20 cellular contexts compared by ENCODE assay signal in genomic region chr11:104588975-104589374, GRCh38.
DNase-seq lines count a peak whose midpoint lies in the region; ATAC-seq and TF ChIP-seq lines count a peak whose summit lies in the region.
"Had no signal": no experiment of that assay in that cellular context is flagged by ENCODE, and none has a peak within 500 bp of the region (broad histone marks: within the 10 kb centered on the region; RNA-seq: fewer than 3 reads in every experiment).

No MANE protein-coding gene starts in this region.

- H3K4me2 ChIP-seq in smooth muscle cell, result no peak overlapping the region

- no peak for ATAC-seq in right cardiac atrium
- ATAC-seq in natural killer cell, result no peak

- H3K27me3 Mint-ChIP-seq in natural killer cell (ENCODE audit: low read depth in 2 of 2), result peaks cover 11 to 21% of the 10 kb centered on the region in 2 donors

- no peak overlapping the region for H3K27ac ChIP-seq in cardiac muscle cell
- no peak overlapping the region for H3K27ac ChIP-seq in right cardiac atrium (ENCODE audit: low read length)
- H3K27ac ChIP-seq in VCaP, result peak overlapping the region; percentile 48; the same call in 1 of the 2 replicates
- no peak overlapping the region for H3K27ac ChIP-seq in smooth muscle cell (ENCODE audit: low read depth)

- no peaks in the 10 kb centered on the region for H3K4me1 Mint-ChIP-seq in natural killer cell
- H3K4me1 Mint-ChIP-seq: CD8-positive, alpha-beta memory T cell; IgD-negative memory B cell had no signal

- H3K9me3 ChIP-seq in cardiac muscle cell (ENCODE audit: low read depth) (no peaks in the 10 kb centered on the region), right cardiac atrium (ENCODE audit: control insufficient read depth, low read length) (no peaks in the 10 kb centered on the region), smooth muscle cell (replicated peaks; ENCODE audit: low read depth) (no peaks in the 10 kb centered on the region)
- H3K9me3 ChIP-seq: BE2C, HAP-1 had no signal

- no peak overlapping the region for H3K27ac Mint-ChIP-seq in natural killer cell
- H3K27ac Mint-ChIP-seq: CD4-positive, CD25-positive, alpha-beta regulatory T cell; CD8-positive, alpha-beta memory T cell; IgD-negative memory B cell had no signal

- DNase-seq in cardiac muscle cell (ENCODE audit: low read depth in 1 of 2, low spot score in 1 of 2) (peak; percentile 26 to 36), right cardiac atrium (no peak), myocyte (ENCODE audit: low read depth) (peak; percentile 62), smooth muscle cell (lab: John Stamatoyannopoulos, UW; ENCODE audit: unreplicated experiment) (no peak), natural killer cell (no peak), cortex of kidney (lab: John Stamatoyannopoulos, UW) (no peak)
- DNase-seq in activated CD4-positive, alpha-beta T cell treated with anti-CD3 and anti-CD28 coated beads, Interleukin-2, amount 50 U/mL, for 1 hour, result no peak
- DNase-seq: ACHN; BE2C; C1 segment of cervical spinal cord; CD4-positive, CD25-positive, alpha-beta regulatory T cell; CD8-positive, alpha-beta memory T cell; COR-L47; DMS 273 treated with DMSO at 0.1 percent for 48 hours; DMS79; GF-D8; KBM-7 had no signal

- H3K4me3 ChIP-seq in cardiac muscle cell, result no peak overlapping the region
- no peak overlapping the region for H3K4me3 ChIP-seq in right cardiac atrium (ENCODE audit: low read length)
- no peak overlapping the region for H3K4me3 ChIP-seq in smooth muscle cell
- H3K4me3 ChIP-seq: HAP-1 had no signal

- H3F3A ChIP-seq in smooth muscle cell (ENCODE audit: low read depth), result no peaks in the 10 kb centered on the region

- H3K36me3 ChIP-seq in cardiac muscle cell, result no peaks in the 10 kb centered on the region
- H3K36me3 ChIP-seq in smooth muscle cell (ENCODE audit: low read depth), result no peaks in the 10 kb centered on the region
- H3K36me3 ChIP-seq: BE2C, HAP-1 had no signal

- H3K4me3 Mint-ChIP-seq in natural killer cell, result no peak overlapping the region
- H3K4me3 Mint-ChIP-seq: CD4-positive, CD25-positive, alpha-beta regulatory T cell; CD8-positive, alpha-beta memory T cell; IgD-negative memory B cell had no signal

- intact Hi-C loops in right cardiac atrium (cut with DNase I) (no loop called here), natural killer cell (cut with micrococcal nuclease) (no loop called here)

- H3K27me3 ChIP-seq in cardiac muscle cell (no peaks in the 10 kb centered on the region), right cardiac atrium (ENCODE audit: control insufficient read depth, insufficient read depth) (no peaks in the 10 kb centered on the region), smooth muscle cell (ENCODE audit: low read depth) (no peaks in the 10 kb centered on the region)
- H3K27me3 ChIP-seq: BE2C had no signal

- peaks cover 14% of the 10 kb centered on the region for H3K4me1 ChIP-seq in cardiac muscle cell (ENCODE audit: low read depth)
- H3K4me1 ChIP-seq in right cardiac atrium (ENCODE audit: control insufficient read depth, insufficient read depth, low read length), result no peaks in the 10 kb centered on the region
- no peaks in the 10 kb centered on the region for H3K4me1 ChIP-seq in smooth muscle cell (ENCODE audit: low read depth)
- H3K4me1 ChIP-seq: BE2C, HAP-1 had no signal

- no peaks in the 10 kb centered on the region for H3K36me3 Mint-ChIP-seq in natural killer cell
- H3K36me3 Mint-ChIP-seq: CD4-positive, CD25-positive, alpha-beta regulatory T cell; CD8-positive, alpha-beta memory T cell; IgD-negative memory B cell had no signal

- peak overlapping the region; percentile 29 for H2AFZ ChIP-seq in smooth muscle cell (ENCODE audit: low read depth)

- no peaks in the 10 kb centered on the region for H4K20me1 ChIP-seq in smooth muscle cell (ENCODE audit: low read depth)

- WGBS in right cardiac atrium, result 22% methylated on average over 1 of the region's 1 CpG
- WGBS in smooth muscle cell (ENCODE audit: low lambda C conversion rate), result 38% methylated on average over 1 of the region's 1 CpG

- TF ChIP-seq CTCF in cardiac muscle cell (IDR thresholded peaks at IDR 0.05; ENCODE audit: low read depth, low read length) (no peak), VCaP (conservative IDR thresholded peaks at IDR 0.05) (no peak), smooth muscle cell (IDR thresholded peaks at IDR 0.05; ENCODE audit: borderline replicate concordance, insufficient read depth, poor library complexity, severe bottlenecking) (no peak), natural killer cell (IDR thresholded peaks at IDR 0.05) (no peak)

- H3K9me3 Mint-ChIP-seq in natural killer cell, result no peaks in the 10 kb centered on the region
- H3K9me3 Mint-ChIP-seq: IgD-negative memory B cell had no signal

- H3K9ac ChIP-seq in smooth muscle cell (ENCODE audit: low read depth), result no peak overlapping the region

- no peaks in the 10 kb centered on the region for H3K79me2 ChIP-seq in smooth muscle cell (ENCODE audit: low read depth)

Comparison
In these comparisons a context has a peak if more than half of its experiments do, and no peak if none do; other contexts are left out.
1. DNase-seq: peak in cardiac muscle cell (2 of 2) and myocyte (single experiment); none in right cardiac atrium (0 of 3), smooth muscle cell (single experiment), natural killer cell (single experiment), activated CD4-positive, alpha-beta T cell treated with anti-CD3 and anti-CD28 coated beads, Interleukin-2, amount 50 U/mL, for 1 hour (single experiment) and cortex of kidney (single experiment).